ENCODE assay signal across 19 cellular contexts in the genomic region with DNA sequence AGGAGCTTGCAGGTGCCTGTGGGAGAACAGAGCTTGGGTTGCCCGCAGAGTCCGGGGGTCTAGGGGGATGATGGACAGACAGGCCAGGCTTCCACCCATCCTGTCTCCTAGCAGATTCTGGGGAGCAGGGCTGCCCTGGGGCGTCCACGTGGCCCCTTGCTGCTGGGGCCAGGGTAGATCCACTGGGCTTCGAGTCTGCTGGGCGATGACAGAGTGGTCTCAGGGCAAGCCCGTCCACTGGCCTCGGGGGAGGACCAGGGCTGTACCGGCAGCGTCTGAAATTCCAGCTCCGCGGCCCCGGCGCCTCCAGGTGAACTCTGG.
A peak's percentile ranks its signal among the peaks of the same experiment; 100 is the strongest.
DNase-seq lines count a peak whose midpoint lies in the region; ATAC-seq and TF ChIP-seq lines count a peak whose summit lies in the region.
"Had no signal": no experiment of that assay in that cellular context is flagged by ENCODE, and none has a peak within 500 bp of the region (broad histone marks: within the 10 kb centered on the region; RNA-seq: fewer than 3 reads in every experiment).

No MANE protein-coding gene starts in this region.

- H3K27ac Mint-ChIP-seq in activated CD8-positive, alpha-beta memory T cell treated with anti-CD3 and anti-CD28 coated beads, Interleukin-2, amount 10 ng/mL, durations not matched to agents 7 days and 5 days = no peak overlapping the region
- H3K27ac Mint-ChIP-seq in osteocyte (ENCODE audit: unreplicated experiment) (no peak overlapping the region), chondrocyte (ENCODE audit: unreplicated experiment) (no peak overlapping the region)
- H3K27ac Mint-ChIP-seq: CD4-positive, alpha-beta memory T cell had no signal

- H3K9me3 ChIP-seq in SK-N-SH = no peaks in the 10 kb centered on the region
- H3K9me3 ChIP-seq: A549, HAP-1 had no signal

- H3K4me3 ChIP-seq in H7 (ENCODE audit: insufficient read depth, low read depth, low read length) = no peak overlapping the region
- H3K4me3 ChIP-seq in lower leg skin (ENCODE audit: low read depth, poor library complexity, severe bottlenecking) = no peak overlapping the region
- no peak overlapping the region for H3K4me3 ChIP-seq in SK-N-SH (ENCODE audit: low read depth in 2 of 2, low read length in 1 of 2)
- H3K4me3 ChIP-seq: A549, HAP-1 had no signal

- no peaks in the 10 kb centered on the region for H3K27me3 Mint-ChIP-seq in activated CD8-positive, alpha-beta memory T cell treated with anti-CD3 and anti-CD28 coated beads, Interleukin-2, amount 10 ng/mL, durations not matched to agents 7 days and 5 days
- no peaks in the 10 kb centered on the region for H3K27me3 Mint-ChIP-seq in osteocyte (ENCODE audit: unreplicated experiment)
- peaks cover 13% of the 10 kb centered on the region for H3K27me3 Mint-ChIP-seq in chondrocyte (ENCODE audit: low read depth)

- no peaks in the 10 kb centered on the region for H3F3A ChIP-seq in SK-N-SH (replicated peaks; ENCODE audit: insufficient read depth)

- no peak overlapping the region for H3K4me3 Mint-ChIP-seq in activated CD8-positive, alpha-beta memory T cell treated with anti-CD3 and anti-CD28 coated beads, Interleukin-2, amount 10 ng/mL, durations not matched to agents 7 days and 5 days
- H3K4me3 Mint-ChIP-seq in osteocyte (ENCODE audit: unreplicated experiment) (no peak overlapping the region), chondrocyte (ENCODE audit: unreplicated experiment) (no peak overlapping the region)
- H3K4me3 Mint-ChIP-seq: CD4-positive, alpha-beta memory T cell had no signal

- no peak for TF ChIP-seq POLR2A in lower leg skin (IDR thresholded peaks at IDR 0.05)

- H4K20me1 ChIP-seq in SK-N-SH (ENCODE audit: insufficient read depth) = no peaks in the 10 kb centered on the region

- DNase-seq in activated CD8-positive, alpha-beta memory T cell treated with anti-CD3 and anti-CD28 coated beads, Interleukin-2, amount 10 ng/mL, durations not matched to agents 7 days and 5 days = peak; percentile 22
- no peak for DNase-seq in activated CD8-positive, alpha-beta memory T cell treated with anti-CD3 and anti-CD28 coated beads, Interleukin-2, amount 50 U/mL, for 48 hours
- peak; percentile 34 for DNase-seq in H7
- peak; percentile 9 to 84 for DNase-seq in lower leg skin (ENCODE audit: low spot score in 2 of 2)
- peak; percentile 83 for DNase-seq in osteocyte (ENCODE audit: extremely low spot score, unreplicated experiment)
- DNase-seq in SK-N-SH = no peak
- DNase-seq in NCI-H1092 treated with DMSO at 0.1 percent for 48 hours (lab: John Stamatoyannopoulos, UW) = no peak
- DNase-seq in chondrocyte (ENCODE audit: low spot score) = no peak
- DNase-seq: AML-193; CD4-positive, alpha-beta memory T cell; DMS153; DMS79 treated with DMSO at 0.1 percent for 48 hours; GF-D8; GOT3 had no signal

- 89% methylated on average over 6 to 8 of the region's 14 CpGs for WGBS in lower leg skin, 2 donors
- no CpG with 5 or more reads among the region's 14 CpGs for WGBS in SK-N-SH (ENCODE audit: low lambda C conversion rate)

- POLR2A ChIA-PET in SK-N-SH (lab: Yijun Ruan, JAX) = no interaction called here

- no peaks in the 10 kb centered on the region for H3K36me3 ChIP-seq in H7 (replicated peaks; ENCODE audit: control insufficient read depth, insufficient read depth, low read length)
- H3K36me3 ChIP-seq in SK-N-SH (replicated peaks in 1 of 2; ENCODE audit: control insufficient read depth in 1 of 2, insufficient read depth in 2 of 2, low read length in 1 of 2) = no peaks in the 10 kb centered on the region
- H3K36me3 ChIP-seq: HAP-1 had no signal

- no peak for TF ChIP-seq RAD21 in SK-N-SH (IDR thresholded peaks at IDR 0.05; ENCODE audit: low read length)

- no peak overlapping the region for H3K4me2 ChIP-seq in SK-N-SH
- H3K4me2 ChIP-seq: A549 had no signal

- H3K27ac ChIP-seq in SK-N-SH (ENCODE audit: low read depth in 2 of 2, low read length in 1 of 2) = no peak overlapping the region
- H3K27ac ChIP-seq: 22Rv1, A549, C4-2B had no signal

- H3K79me2 ChIP-seq in SK-N-SH (ENCODE audit: insufficient read depth) = no peaks in the 10 kb centered on the region

- CTCF ChIA-PET in activated CD8-positive, alpha-beta memory T cell treated with anti-CD3 and anti-CD28 coated beads, Interleukin-2, amount 10 ng/mL, durations not matched to agents 7 days and 5 days (lab: Charles Lee) = no interaction called here
- CTCF ChIA-PET in SK-N-SH (lab: Yijun Ruan, JAX) = no interaction called here

- intact Hi-C loops in lower leg skin (cut with DNase I; ENCODE audit: low total_unique reads) = no loop called here

- no peak overlapping the region for H2AFZ ChIP-seq in SK-N-SH (ENCODE audit: low read depth)

- no peaks in the 10 kb centered on the region for H3K9me2 ChIP-seq in SK-N-SH

- H3K27me3 ChIP-seq in H7 (ENCODE audit: control insufficient read depth, insufficient read depth, low read length) (no peaks in the 10 kb centered on the region), SK-N-SH (ENCODE audit: insufficient read depth) (peaks cover 88% of the 10 kb centered on the region)

- TF ChIP-seq EP300 in SK-N-SH (IDR thresholded peaks at IDR 0.05; ENCODE audit: borderline replicate concordance in 1 of 2, low read depth in 1 of 2, low read length in 1 of 2) = no peak

- no peaks in the 10 kb centered on the region for H3K36me3 Mint-ChIP-seq in activated CD8-positive, alpha-beta memory T cell treated with anti-CD3 and anti-CD28 coated beads, Interleukin-2, amount 10 ng/mL, durations not matched to agents 7 days and 5 days
- H3K36me3 Mint-ChIP-seq in osteocyte (ENCODE audit: unreplicated experiment) = no peaks in the 10 kb centered on the region
- H3K36me3 Mint-ChIP-seq in chondrocyte (ENCODE audit: low read depth) = peaks cover 2% of the 10 kb centered on the region
- H3K36me3 Mint-ChIP-seq: CD4-positive, alpha-beta memory T cell had no signal

- no peaks in the 10 kb centered on the region for H3K4me1 ChIP-seq in SK-N-SH (ENCODE audit: control insufficient read depth in 1 of 2, insufficient read depth in 2 of 2, low read depth in 1 of 2, low read length in 1 of 2)
- H3K4me1 ChIP-seq: A549, HAP-1 had no signal

- H3K9ac ChIP-seq in SK-N-SH = no peak overlapping the region

- ATAC-seq in activated CD8-positive, alpha-beta memory T cell treated with anti-CD3 and anti-CD28 coated beads, Interleukin-2, amount 10 ng/mL, durations not matched to agents 7 days and 5 days = no peak
- ATAC-seq: HepG2 had no signal

- no peaks in the 10 kb centered on the region for H3K4me1 Mint-ChIP-seq in activated CD8-positive, alpha-beta memory T cell treated with anti-CD3 and anti-CD28 coated beads, Interleukin-2, amount 10 ng/mL, durations not matched to agents 7 days and 5 days
- H3K4me1 Mint-ChIP-seq in osteocyte (ENCODE audit: unreplicated experiment) = no peaks in the 10 kb centered on the region
- no peaks in the 10 kb centered on the region for H3K4me1 Mint-ChIP-seq in chondrocyte (ENCODE audit: low read depth)
- H3K4me1 Mint-ChIP-seq: CD4-positive, alpha-beta memory T cell had no signal

- TF ChIP-seq CTCF in lower leg skin (IDR thresholded peaks at IDR 0.05) = no peak
- TF ChIP-seq CTCF in osteocyte (IDR thresholded peaks at IDR 0.05) = no peak
- TF ChIP-seq CTCF in SK-N-SH (IDR thresholded peaks at IDR 0.05) = no peak
- no peak for TF ChIP-seq CTCF in chondrocyte (IDR thresholded peaks at IDR 0.05)

- no peaks in the 10 kb centered on the region for H3K9me3 Mint-ChIP-seq in activated CD8-positive, alpha-beta memory T cell treated with anti-CD3 and anti-CD28 coated beads, Interleukin-2, amount 10 ng/mL, durations not matched to agents 7 days and 5 days (ENCODE audit: low read depth)
- H3K9me3 Mint-ChIP-seq in osteocyte (ENCODE audit: unreplicated experiment) = no peaks in the 10 kb centered on the region
- H3K9me3 Mint-ChIP-seq in chondrocyte (ENCODE audit: low read depth) = no peaks in the 10 kb centered on the region
- H3K9me3 Mint-ChIP-seq: CD4-positive, alpha-beta memory T cell had no signal

TF ChIP-seq in SK-N-SH, 30 proteins besides CTCF, POLR2A, EP300 and RAD21 (continues in another document):
- TF ChIP-seq FOXJ3 (CRISPR knock-in tag; IDR thresholded peaks at IDR 0.05) (no peak), POLR2AphosphoS5 (IDR thresholded peaks at IDR 0.05; ENCODE audit: low read depth, low read length) (no peak), SMC3 (IDR thresholded peaks at IDR 0.05; ENCODE audit: low read depth, low read length) (no peak), FOXM1 (IDR thresholded peaks at IDR 0.05; ENCODE audit: low read depth) (no peak), GABPA (IDR thresholded peaks at IDR 0.05; ENCODE audit: low read depth) (no peak), JUND (IDR thresholded peaks at IDR 0.05) (no peak), CHD2 (IDR thresholded peaks at IDR 0.05; ENCODE audit: low read length, partially characterized antibody) (no peak), YY1 (IDR thresholded peaks at IDR 0.05; ENCODE audit: low read depth) (no peak), RFX5 (IDR thresholded peaks at IDR 0.05; ENCODE audit: low read length) (no peak), TEAD4 (IDR thresholded peaks at IDR 0.05; ENCODE audit: borderline replicate concordance, insufficient read depth) (no peak), RCOR1 (IDR thresholded peaks at IDR 0.05; ENCODE audit: low read length) (no peak), NFIC (IDR thresholded peaks at IDR 0.05; ENCODE audit: borderline replicate concordance) (no peak), TAF1 (IDR thresholded peaks at IDR 0.05; ENCODE audit: borderline replicate concordance, low read depth, low read length) (no peak), EZH2phosphoT487 (IDR thresholded peaks at IDR 0.05; ENCODE audit: borderline replicate concordance, low read depth) (no peak)
- TF ChIP-seq, protein P1, sequence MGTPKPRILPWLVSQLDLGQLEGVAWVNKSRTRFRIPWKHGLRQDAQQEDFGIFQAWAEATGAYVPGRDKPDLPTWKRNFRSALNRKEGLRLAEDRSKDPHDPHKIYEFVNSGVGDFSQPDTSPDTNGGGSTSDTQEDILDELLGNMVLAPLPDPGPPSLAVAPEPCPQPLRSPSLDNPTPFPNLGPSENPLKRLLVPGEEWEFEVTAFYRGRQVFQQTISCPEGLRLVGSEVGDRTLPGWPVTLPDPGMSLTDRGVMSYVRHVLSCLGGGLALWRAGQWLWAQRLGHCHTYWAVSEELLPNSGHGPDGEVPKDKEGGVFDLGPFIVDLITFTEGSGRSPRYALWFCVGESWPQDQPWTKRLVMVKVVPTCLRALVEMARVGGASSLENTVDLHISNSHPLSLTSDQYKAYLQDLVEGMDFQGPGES (IDR thresholded peaks at IDR 0.05; ENCODE audit: low read depth, low read length) = no peak

Comparison
In these comparisons a context has a peak if more than half of its experiments do, and no peak if none do; other contexts are left out.
1. DNase-seq: peak in activated CD8-positive, alpha-beta memory T cell treated with anti-CD3 and anti-CD28 coated beads, Interleukin-2, amount 10 ng/mL, durations not matched to agents 7 days and 5 days (single experiment), H7 (single experiment), lower leg skin (2 of 2) and osteocyte (single experiment); none in activated CD8-positive, alpha-beta memory T cell treated with anti-CD3 and anti-CD28 coated beads, Interleukin-2, amount 50 U/mL, for 48 hours (single experiment), SK-N-SH (single experiment), NCI-H1092 treated with DMSO at 0.1 percent for 48 hours (single experiment) and chondrocyte (single experiment).